ENCODE assay signal across 1 cellular context in the genomic region with DNA sequence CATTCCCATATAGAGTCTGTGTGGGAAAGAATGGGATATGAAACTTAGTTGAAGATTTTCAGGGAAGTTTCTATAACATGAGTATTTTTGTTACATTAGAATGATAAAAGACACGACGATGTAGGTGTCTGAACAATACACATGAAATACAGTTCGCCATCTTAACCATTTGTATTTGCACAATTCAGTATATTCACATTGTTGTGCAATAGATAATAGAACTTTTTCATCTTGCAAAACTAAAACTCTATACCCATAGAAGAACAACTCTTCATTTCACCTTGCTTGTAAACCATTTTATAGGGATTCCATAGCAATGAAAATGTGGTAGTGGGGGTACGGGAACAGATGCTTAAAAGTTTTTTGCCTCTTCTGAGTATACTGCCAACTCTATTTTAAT.
TF ChIP-seq lines count a peak whose summit lies in the region.

No MANE protein-coding gene starts in this region.

TF ChIP-seq in HCT116, 20 proteins besides CTCF, POLR2A, EP300 and RAD21:
- TF ChIP-seq ZBTB33 (IDR thresholded peaks at IDR 0.05; ENCODE audit: extremely low read depth, insufficient replicate concordance, low read length) (no peak), FOSL1 (IDR thresholded peaks at IDR 0.05; ENCODE audit: low read depth) (no peak), JUND (IDR thresholded peaks at IDR 0.05) (no peak), REST (IDR thresholded peaks at IDR 0.05; ENCODE audit: low read depth) (no peak), SIN3A (IDR thresholded peaks at IDR 0.05; ENCODE audit: low read depth) (no peak), ELF1 (IDR thresholded peaks at IDR 0.05; ENCODE audit: borderline replicate concordance, low read depth) (no peak), EGR1 (IDR thresholded peaks at IDR 0.05; ENCODE audit: low read depth) (no peak), EZH2 (IDR thresholded peaks at IDR 0.05) (no peak), YY1 (IDR thresholded peaks at IDR 0.05; ENCODE audit: extremely low read depth, insufficient replicate concordance, low read depth, low read length) (no peak), CBX3 (IDR thresholded peaks at IDR 0.05; ENCODE audit: low read depth) (no peak), EZH2phosphoT487 (IDR thresholded peaks at IDR 0.05; ENCODE audit: borderline replicate concordance) (no peak), TCF7L2 (IDR thresholded peaks at IDR 0.05; ENCODE audit: borderline replicate concordance, extremely low read depth, insufficient read depth, insufficient read length) (no peak), ZNF274 (IDR thresholded peaks at IDR 0.05; ENCODE audit: low read depth, low read length) (no peak), POLR2AphosphoS5 (IDR thresholded peaks at IDR 0.05; ENCODE audit: low read depth, low read length) (no peak), SRF (IDR thresholded peaks at IDR 0.05; ENCODE audit: low read depth) (no peak), SP1 (IDR thresholded peaks at IDR 0.05; ENCODE audit: low read depth) (no peak)
- TF ChIP-seq, protein P1, sequence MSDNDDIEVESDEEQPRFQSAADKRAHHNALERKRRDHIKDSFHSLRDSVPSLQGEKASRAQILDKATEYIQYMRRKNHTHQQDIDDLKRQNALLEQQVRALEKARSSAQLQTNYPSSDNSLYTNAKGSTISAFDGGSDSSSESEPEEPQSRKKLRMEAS (IDR thresholded peaks at IDR 0.05): no peak
